Comparison of ENCODE assay signal across 8 cellular contexts in the genomic region with DNA sequence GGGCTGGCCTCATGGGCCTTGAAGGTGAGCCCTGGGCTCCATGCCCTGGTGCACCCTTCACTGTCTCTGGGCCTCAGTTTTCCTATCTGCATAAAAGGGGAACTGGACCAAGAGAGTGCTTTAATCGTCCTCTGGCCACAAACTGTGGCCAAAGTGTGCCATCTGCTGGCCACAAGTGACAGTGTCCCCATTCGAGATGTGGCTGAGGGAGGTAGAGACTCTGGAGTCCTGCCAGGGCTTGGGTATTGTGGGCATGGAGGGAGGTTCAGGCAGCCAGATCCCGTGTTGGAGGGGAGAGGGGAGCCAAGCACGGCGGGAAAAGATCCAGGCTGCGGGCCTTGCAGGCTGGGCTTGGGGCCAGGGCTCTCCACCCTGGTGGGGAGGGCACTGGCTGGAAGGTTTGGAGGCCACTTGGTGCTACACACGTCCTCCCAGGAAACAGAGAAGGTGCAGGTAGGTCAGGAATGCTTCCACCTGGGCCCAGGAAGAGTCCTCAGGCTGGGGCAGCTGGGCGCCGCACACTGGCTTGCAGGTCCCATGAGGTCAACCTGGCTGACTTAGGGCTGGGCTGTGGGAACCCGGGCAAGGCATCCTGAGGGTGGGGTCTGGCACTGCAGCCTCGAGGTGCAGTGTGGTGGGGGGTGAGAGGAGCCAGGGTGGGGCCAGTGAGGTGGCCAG. TPM values are rescaled to one million over a fixed set of nuclear protein-coding genes. Genes with fewer than 3 reads are reported as not detected.
DNase-seq lines count a peak whose midpoint lies in the region; ATAC-seq and TF ChIP-seq lines count a peak whose summit lies in the region.

No MANE protein-coding gene starts in this region.

- H3K36me3 Mint-ChIP-seq in endodermal cell (ENCODE audit: low read depth) (no peaks in the 10 kb centered on the region), nephron progenitor cell (ENCODE audit: low read depth) (no peaks in the 10 kb centered on the region)

- WGBS in endodermal cell (ENCODE audit: insufficient coverage in 1 of 2, insufficient read length in 1 of 2), 2 experiments, result 29 to 39% methylated on average over 4 to 11 of the region's 11 CpGs

- H3K9me3 ChIP-seq in endodermal cell (ENCODE audit: control insufficient read depth, low read length), result peaks cover 4% of the 10 kb centered on the region

- no peak overlapping the region for H3K27ac ChIP-seq in endodermal cell (ENCODE audit: low read depth, low read length)

- H3K9me3 Mint-ChIP-seq in endodermal cell, result peaks cover 22% of the 10 kb centered on the region
- peaks cover 36% of the 10 kb centered on the region for H3K9me3 Mint-ChIP-seq in nephron progenitor cell

- no peak overlapping the region for H3K9ac ChIP-seq in endodermal cell (ENCODE audit: extremely low read depth, low read length, poor library complexity, severe bottlenecking)

- no peak for ATAC-seq in HG03354 (IDR thresholded peaks at IDR 0.05; ENCODE audit: poor library complexity, severe bottlenecking, unreplicated experiment)

- no peak overlapping the region for H3K4me3 Mint-ChIP-seq in endodermal cell
- H3K4me3 Mint-ChIP-seq in nephron progenitor cell, result no peak overlapping the region

- TF ChIP-seq CTCF in endodermal cell (conservative IDR thresholded peaks at IDR 0.05), result peak; percentile 89
- TF ChIP-seq CTCF in nephron progenitor cell (IDR thresholded peaks at IDR 0.05), result peak; percentile 66

- no peak overlapping the region for H3K27ac Mint-ChIP-seq in endodermal cell
- H3K27ac Mint-ChIP-seq in nephron progenitor cell, result no peak overlapping the region

- peaks cover 47% of the 10 kb centered on the region for H3K27me3 Mint-ChIP-seq in endodermal cell (ENCODE audit: insufficient read depth)
- peaks cover 65% of the 10 kb centered on the region for H3K27me3 Mint-ChIP-seq in nephron progenitor cell (ENCODE audit: low read depth, poor library complexity)

- H3K4me3 ChIP-seq in endodermal cell (ENCODE audit: low read length), result no peak overlapping the region

- no peaks in the 10 kb centered on the region for H3K4me1 ChIP-seq in endodermal cell (ENCODE audit: control insufficient read depth, insufficient read depth, low read length)

- no peaks in the 10 kb centered on the region for H3K36me3 ChIP-seq in endodermal cell (ENCODE audit: control insufficient read depth, insufficient read depth, low read length)

- peaks cover 2% of the 10 kb centered on the region for H3K4me1 Mint-ChIP-seq in endodermal cell
- peaks cover 6% of the 10 kb centered on the region for H3K4me1 Mint-ChIP-seq in nephron progenitor cell

- DNase-seq in DMS114 treated with DMSO at 0.1 percent for 48 hours (lab: John Stamatoyannopoulos, UW; ENCODE audit: unreplicated experiment) (peak; percentile 28), HUDEP-2 (lab: John Stamatoyannopoulos, UW; ENCODE audit: unreplicated experiment in 76 of 76) (peak in 63 of 76 experiments; percentile 10 to 77 (median 47)), OCI-M1 (lab: John Stamatoyannopoulos, UW) (peak; percentile 50), endodermal cell (peak; percentile 79), nephron progenitor cell (peak; percentile 47), NCI-H1436 (lab: John Stamatoyannopoulos, UW) (no peak), dedifferentiated amniotic fluid mesenchymal stem cell (ENCODE audit: extremely low spot score) (no peak)

- peaks cover 40% of the 10 kb centered on the region for H3K27me3 ChIP-seq in endodermal cell (ENCODE audit: control insufficient read depth, insufficient read depth, low read length, poor library complexity, severe bottlenecking)

RNA-seq across cellular contexts. Expression of gene KIF26A, which starts 7.3 kb away (rescaled TPM):
- 10 to 100 TPM; 36.7 to 54.8 TPM for total RNA-seq in endodermal cell
- polyA plus RNA-seq in endodermal cell (2013, experiment 1 of 2), result 9.9 TPM
- polyA plus RNA-seq in endodermal cell (2013, experiment 2 of 2), result 8.4 TPM

RNA-seq across cellular contexts. Expression of gene ASPG, which starts 45.6 kb away (rescaled TPM):
- 1 to 10 TPM in 1 of 2 donors, under 1 TPM in 1; 0.71 to 1.4 TPM for total RNA-seq in endodermal cell
- 0.32 TPM for polyA plus RNA-seq in endodermal cell (2013, experiment 1 of 2)
- polyA plus RNA-seq in endodermal cell (2013, experiment 2 of 2), result 0.33 TPM

Comparison
In these comparisons a context has a peak if more than half of its experiments do, and no peak if none do; other contexts are left out.
1. DNase-seq: peak in DMS114 treated with DMSO at 0.1 percent for 48 hours (single experiment), HUDEP-2 (63 of 76), OCI-M1 (single experiment), endodermal cell (single experiment) and nephron progenitor cell (single experiment); none in NCI-H1436 (single experiment) and dedifferentiated amniotic fluid mesenchymal stem cell (single experiment).